In the genomic region with DNA sequence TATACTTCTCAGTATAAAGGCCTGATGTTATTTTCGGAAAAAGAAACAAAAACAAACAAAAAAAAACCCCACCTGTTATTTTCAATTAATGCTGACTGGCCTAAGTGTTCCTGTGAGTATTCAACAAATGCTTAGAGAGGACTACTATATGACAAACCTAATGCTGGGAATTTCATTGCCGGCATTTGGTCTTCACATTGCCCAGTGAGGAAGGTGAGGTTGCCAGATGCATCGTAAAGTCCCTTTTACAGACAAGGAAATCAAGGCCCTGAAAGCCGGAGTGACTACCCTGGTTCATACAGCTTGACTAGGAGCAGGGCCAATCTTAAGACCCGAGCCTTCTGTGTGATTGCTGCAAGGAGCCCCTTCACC, we compare ENCODE assay signal across 8 cellular contexts. TPM values are rescaled to one million over a fixed set of nuclear protein-coding genes. Genes with fewer than 3 reads are reported as not detected.
DNase-seq lines count a peak whose midpoint lies in the region; ATAC-seq, FAIRE-seq and TF ChIP-seq lines count a peak whose summit lies in the region.

No MANE protein-coding gene starts in this region.

- POLR2A ChIA-PET in activated CD8-positive, alpha-beta T cell treated with anti-CD3 and anti-CD28 coated beads, Interleukin-2, amount 10 ng/mL, durations not matched to agents 7 days and 5 days (lab: Charles Lee): interaction anchor here (1.4 to 4.9 kb wide), 4 partner anchors 11 to 29 kb away, joined by 7 to 68 read pairs (median 26); a partner anchor contains a TSS

- H3K9me3 ChIP-seq in heart left ventricle (no peaks in the 10 kb centered on the region), keratinocyte (ENCODE audit: control insufficient read depth, low read depth, low read length) (no peaks in the 10 kb centered on the region), suprapubic skin (no peaks in the 10 kb centered on the region)

- H3K4me3 ChIP-seq in heart left ventricle: peak overlapping the region; percentile 41 to 94 (median 74)
- H3K4me3 ChIP-seq in keratinocyte (ENCODE audit: control insufficient read depth in 2 of 3, extremely low read depth in 1 of 3, insufficient read depth in 2 of 3, low read depth in 1 of 3, low read length in 3 of 3): peak overlapping the region; percentile 63 to 83 (median 75)
- peak overlapping the region; percentile 59 for H3K4me3 ChIP-seq in suprapubic skin

- intact Hi-C loops in heart left ventricle (cut with DNase I): loop anchor here in 3 of 10 donors (2.0 kb wide), 1 partner anchor 27 kb away; a partner anchor contains a TSS
- intact Hi-C loops in left ventricle myocardium superior (cut with micrococcal nuclease): no loop called here

- DNase-seq in heart left ventricle (no peak), left ventricle myocardium superior (no peak), keratinocyte (ENCODE audit: low read depth, low spot score) (no peak), suprapubic skin (ENCODE audit: low spot score in 2 of 2) (no peak), hepatic stellate cell (ENCODE audit: low spot score) (no peak)
- DNase-seq in activated CD8-positive, alpha-beta T cell treated with anti-CD3 and anti-CD28 coated beads, Interleukin-2, amount 10 ng/mL, durations not matched to agents 7 days and 5 days: peak; percentile 41
- no peak for DNase-seq in NK-92 treated with Interleukin-12 subunit alpha and Interleukin-12 subunit beta, amount 100 ng/mL, for 24 hours (lab: John Stamatoyannopoulos, UW)
- DNase-seq in stimulated activated CD4-positive, alpha-beta T cell treated with anti-CD3 and anti-CD28 coated beads, Interleukin-4, amount 100 ng/mL, for 4 hours: no peak

- peaks cover 53% of the 10 kb centered on the region for H3K4me1 Mint-ChIP-seq in activated CD8-positive, alpha-beta T cell treated with anti-CD3 and anti-CD28 coated beads, Interleukin-2, amount 10 ng/mL, durations not matched to agents 7 days and 5 days (ENCODE audit: low read depth)

- H3K79me2 ChIP-seq in keratinocyte (ENCODE audit: control insufficient read depth, insufficient read depth, low read length): peaks cover 34% of the 10 kb centered on the region

- peak; percentile 56 for FAIRE-seq in keratinocyte (lab: Jason Lieb, UNC)

- H3K36me3 ChIP-seq in heart left ventricle (peaks cover 0 to 61% (median 52%) of the 10 kb centered on the region in 9 donors), keratinocyte (ENCODE audit: control insufficient read depth in 2 of 2, extremely low read depth in 1 of 2, insufficient read depth in 2 of 2, low read length in 2 of 2) (peaks cover 28 to 43% of the 10 kb centered on the region in 2 experiments), suprapubic skin (peaks cover 62% of the 10 kb centered on the region)

- H2AFZ ChIP-seq in keratinocyte (ENCODE audit: control insufficient read depth, low read length): no peak overlapping the region

- peaks cover 0 to 28% (median 21%) of the 10 kb centered on the region in 12 donors for H3K4me1 ChIP-seq in heart left ventricle
- peaks cover 8% of the 10 kb centered on the region for H3K4me1 ChIP-seq in keratinocyte (ENCODE audit: control insufficient read depth, extremely low read depth, insufficient read depth, low read length)
- H3K4me1 ChIP-seq in suprapubic skin: peaks cover 22% of the 10 kb centered on the region

- H4K20me1 ChIP-seq in keratinocyte (ENCODE audit: control insufficient read depth, extremely low read depth, insufficient read depth, low read length): no peaks in the 10 kb centered on the region

- H3K9ac ChIP-seq in keratinocyte (ENCODE audit: control insufficient read depth, extremely low read depth, insufficient read depth, low read length): peak overlapping the region; percentile 90

- TF ChIP-seq CTCF in heart left ventricle (IDR thresholded peaks at IDR 0.05) (no peak), keratinocyte (optimal IDR thresholded peaks at IDR 0.05 in 1 of 3, IDR thresholded peaks at IDR 0.05 in 1 of 3, conservative IDR thresholded peaks at IDR 0.05 in 1 of 3; ENCODE audit: extremely low read depth in 1 of 3, insufficient read depth in 2 of 3, low read length in 3 of 3) (no peak), suprapubic skin (IDR thresholded peaks at IDR 0.05) (no peak)

- dilution Hi-C loops in keratinocyte (cut with MboI; ENCODE audit: extremely low pct_ligation_motif_present, low sequenced_read_pairs): no loop called here

- no peaks in the 10 kb centered on the region for H3K27me3 Mint-ChIP-seq in activated CD8-positive, alpha-beta T cell treated with anti-CD3 and anti-CD28 coated beads, Interleukin-2, amount 10 ng/mL, durations not matched to agents 7 days and 5 days (ENCODE audit: low read depth)

- ATAC-seq in heart left ventricle (no peak), left ventricle myocardium superior (no peak)
- ATAC-seq in activated CD8-positive, alpha-beta T cell treated with anti-CD3 and anti-CD28 coated beads, Interleukin-2, amount 10 ng/mL, durations not matched to agents 7 days and 5 days: peak; percentile 17

- H3K27me3 ChIP-seq in heart left ventricle (no peaks in the 10 kb centered on the region), keratinocyte (ENCODE audit: control insufficient read depth, extremely low read depth, insufficient read depth, low read length) (no peaks in the 10 kb centered on the region), suprapubic skin (no peaks in the 10 kb centered on the region)

- H3K27ac Mint-ChIP-seq in activated CD8-positive, alpha-beta T cell treated with anti-CD3 and anti-CD28 coated beads, Interleukin-2, amount 10 ng/mL, durations not matched to agents 7 days and 5 days: peak overlapping the region; percentile 98

- peak overlapping the region; percentile 99 for H3K4me3 Mint-ChIP-seq in activated CD8-positive, alpha-beta T cell treated with anti-CD3 and anti-CD28 coated beads, Interleukin-2, amount 10 ng/mL, durations not matched to agents 7 days and 5 days

- H3K4me2 ChIP-seq in keratinocyte (ENCODE audit: control insufficient read depth, extremely low read depth, insufficient read depth, low read depth, low read length): peak overlapping the region; percentile 86

- H3K27ac ChIP-seq in heart left ventricle (peak overlapping the region in 10 of 12 donors; percentile 45 to 94 (median 84)), keratinocyte (ENCODE audit: control insufficient read depth, insufficient read depth, low read length) (peak overlapping the region; percentile 73), suprapubic skin (peak overlapping the region; percentile 62)

- no peak for TF ChIP-seq POLR2A in heart left ventricle (IDR thresholded peaks at IDR 0.05)
- no peak for TF ChIP-seq POLR2A in suprapubic skin (IDR thresholded peaks at IDR 0.05)

- H3K9me1 ChIP-seq in keratinocyte (ENCODE audit: control insufficient read depth, extremely low read depth, insufficient read depth, low read length): no peaks in the 10 kb centered on the region

- TF ChIP-seq EP300 in suprapubic skin (IDR thresholded peaks at IDR 0.05): no peak

- H3K36me3 Mint-ChIP-seq in activated CD8-positive, alpha-beta T cell treated with anti-CD3 and anti-CD28 coated beads, Interleukin-2, amount 10 ng/mL, durations not matched to agents 7 days and 5 days (ENCODE audit: low read depth): peaks cover 72% of the 10 kb centered on the region

- WGBS in heart left ventricle, 4 donors: 17 to 26% (median 22%) methylated on average over 5 of the region's 5 CpGs
- WGBS in suprapubic skin: 10% methylated on average over 5 of the region's 5 CpGs

- CTCF ChIA-PET in activated CD8-positive, alpha-beta T cell treated with anti-CD3 and anti-CD28 coated beads, Interleukin-2, amount 10 ng/mL, durations not matched to agents 7 days and 5 days (lab: Charles Lee): interaction anchor here (1.0 to 4.4 kb wide), 8 partner anchors 11 to 150 kb away, joined by 3 to 79 read pairs (median 4); a partner anchor contains a TSS

- no peaks in the 10 kb centered on the region for H3K9me3 Mint-ChIP-seq in activated CD8-positive, alpha-beta T cell treated with anti-CD3 and anti-CD28 coated beads, Interleukin-2, amount 10 ng/mL, durations not matched to agents 7 days and 5 days (ENCODE audit: insufficient read depth)

RNA-seq across cellular contexts. Expression of a gene that starts 0.6 kb away (rescaled TPM):
- total RNA-seq in heart left ventricle: 100 to 1,000 TPM in 1 of 9 donors, 10 to 100 TPM in 8; 74.8 to 117 (median 79.6) TPM
- 100 to 1,000 TPM; 135 to 230 TPM for polyA plus RNA-seq in heart left ventricle
- 96.1 TPM for total RNA-seq in left ventricle myocardium superior
- total RNA-seq in activated CD8-positive, alpha-beta T cell treated with anti-CD3 and anti-CD28 coated beads, Interleukin-2, amount 10 ng/mL, durations not matched to agents 7 days and 5 days: 10 to 100 TPM; 59.8 to 62.6 TPM
- 111 to 157 TPM (median 122 TPM) in 3 replicates for polyA plus RNA-seq in keratinocyte
- polyA plus RNA-seq in keratinocyte (2011; ENCODE audit: low read depth): 31.8 TPM
- polyA plus RNA-seq in keratinocyte (2011; cell fraction: cytosol; rRNA removed): 112 and 122 TPM in 2 replicates
- polyA plus RNA-seq in keratinocyte (2011; cell fraction: nucleus; rRNA removed): 91.7 and 94.5 TPM in 2 replicates
- polyA plus RNA-seq in keratinocyte (2012; ENCODE audit: low replicate concordance): 101 and 133 TPM in 2 replicates
- 39.4 to 55.6 TPM (median 50.9 TPM) in 3 replicates for polyA minus RNA-seq in keratinocyte
- polyA minus RNA-seq in keratinocyte (2011; cell fraction: cytosol; rRNA and poly(A)+ RNA removed): 43.4 TPM
- polyA minus RNA-seq in keratinocyte (2011; cell fraction: nucleus; rRNA and poly(A)+ RNA removed): 16.8 and 19.2 TPM in 2 replicates
- 10 to 100 TPM; 33.6 to 66.6 (median 55.0) TPM for total RNA-seq in suprapubic skin

RNA-seq across cellular contexts. Expression of a gene that starts 11.2 kb away (rescaled TPM):
- total RNA-seq in heart left ventricle (100 to 1,000 TPM; 137 to 224 (median 147) TPM), left ventricle myocardium superior (185 TPM), suprapubic skin (100 to 1,000 TPM; 178 to 250 (median 210) TPM)
- polyA plus RNA-seq in heart left ventricle (100 to 1,000 TPM in 1 of 2 donors, 10 to 100 TPM in 1; 87.7 to 240 TPM), keratinocyte (172 to 240 TPM (median 196 TPM) in 3 replicates)
- 100 to 1,000 TPM; 261 to 264 TPM for total RNA-seq in activated CD8-positive, alpha-beta T cell treated with anti-CD3 and anti-CD28 coated beads, Interleukin-2, amount 10 ng/mL, durations not matched to agents 7 days and 5 days
- 161 TPM for polyA plus RNA-seq in keratinocyte (2011; ENCODE audit: low read depth)
- polyA plus RNA-seq in keratinocyte (2011; cell fraction: cytosol; rRNA removed): 221 and 240 TPM in 2 replicates
- polyA plus RNA-seq in keratinocyte (2011; cell fraction: nucleus; rRNA removed): 107 and 111 TPM in 2 replicates
- polyA plus RNA-seq in keratinocyte (2012; ENCODE audit: low replicate concordance): 213 and 246 TPM in 2 replicates
- polyA minus RNA-seq in keratinocyte: 108 to 149 TPM (median 125 TPM) in 3 replicates
- 141 TPM for polyA minus RNA-seq in keratinocyte (2011; cell fraction: cytosol; rRNA and poly(A)+ RNA removed)
- polyA minus RNA-seq in keratinocyte (2011; cell fraction: nucleus; rRNA and poly(A)+ RNA removed): 32.3 and 52.1 TPM in 2 replicates

RNA-seq across cellular contexts. Expression of a gene that starts 11.7 kb away (rescaled TPM):
- total RNA-seq in heart left ventricle: 10 to 100 TPM in 8 of 9 donors, 1 to 10 TPM in 1; 8.4 to 17.9 (median 12.8) TPM
- polyA plus RNA-seq in heart left ventricle: 10 to 100 TPM in 1 of 2 donors, 1 to 10 TPM in 1; 5.1 to 17.6 TPM
- total RNA-seq in left ventricle myocardium superior: 12.0 TPM
- total RNA-seq in activated CD8-positive, alpha-beta T cell treated with anti-CD3 and anti-CD28 coated beads, Interleukin-2, amount 10 ng/mL, durations not matched to agents 7 days and 5 days: 10 to 100 TPM; 56.3 to 58.8 TPM
- 48.1 to 56.6 TPM (median 48.6 TPM) in 3 replicates for polyA plus RNA-seq in keratinocyte
- polyA plus RNA-seq in keratinocyte (2011; ENCODE audit: low read depth): 19.9 TPM
- 44.2 and 61.0 TPM in 2 replicates for polyA plus RNA-seq in keratinocyte (2011; cell fraction: cytosol; rRNA removed)
- 44.3 and 44.4 TPM in 2 replicates for polyA plus RNA-seq in keratinocyte (2011; cell fraction: nucleus; rRNA removed)
- 20.2 and 33.8 TPM in 2 replicates for polyA plus RNA-seq in keratinocyte (2012; ENCODE audit: low replicate concordance)
- 47.8 to 55.4 TPM (median 54.2 TPM) in 3 replicates for polyA minus RNA-seq in keratinocyte
- 25.9 TPM for polyA minus RNA-seq in keratinocyte (2011; cell fraction: cytosol; rRNA and poly(A)+ RNA removed)
- 18.7 and 32.7 TPM in 2 replicates for polyA minus RNA-seq in keratinocyte (2011; cell fraction: nucleus; rRNA and poly(A)+ RNA removed)
- 10 to 100 TPM; 33.8 to 59.6 (median 38.9) TPM for total RNA-seq in suprapubic skin

RNA-seq across cellular contexts. Expression of a gene that starts 12.0 kb away (rescaled TPM):
- total RNA-seq in heart left ventricle (10 to 100 TPM in 8 of 9 donors, 1 to 10 TPM in 1; 8.9 to 18.9 (median 15.0) TPM), left ventricle myocardium superior (14.7 TPM), suprapubic skin (10 to 100 TPM; 20.7 to 40.3 (median 34.2) TPM)
- polyA plus RNA-seq in heart left ventricle (10 to 100 TPM; 15.6 to 24.3 TPM), keratinocyte (6.0 to 10.7 TPM (median 6.3 TPM) in 3 replicates)
- 10 to 100 TPM; 30.0 to 34.0 TPM for total RNA-seq in activated CD8-positive, alpha-beta T cell treated with anti-CD3 and anti-CD28 coated beads, Interleukin-2, amount 10 ng/mL, durations not matched to agents 7 days and 5 days
- polyA plus RNA-seq in keratinocyte (2011; ENCODE audit: low read depth): 29.2 TPM
- polyA plus RNA-seq in keratinocyte (2011; cell fraction: cytosol; rRNA removed): 3.5 and 4.8 TPM in 2 replicates
- polyA plus RNA-seq in keratinocyte (2011; cell fraction: nucleus; rRNA removed): 18.7 and 19.7 TPM in 2 replicates
- polyA plus RNA-seq in keratinocyte (2012; ENCODE audit: low replicate concordance): 10.8 and 31.9 TPM in 2 replicates
- 4.8 to 11.0 TPM (median 7.8 TPM) in 3 replicates for polyA minus RNA-seq in keratinocyte
- polyA minus RNA-seq in keratinocyte (2011; cell fraction: cytosol; rRNA and poly(A)+ RNA removed): 8.4 TPM
- 7.8 and 10.3 TPM in 2 replicates for polyA minus RNA-seq in keratinocyte (2011; cell fraction: nucleus; rRNA and poly(A)+ RNA removed)

RNA-seq across cellular contexts. Expression of a gene that starts 27.0 kb away (rescaled TPM):
- total RNA-seq in heart left ventricle (10 to 100 TPM; 34.6 to 55.5 (median 39.0) TPM), left ventricle myocardium superior (41.3 TPM), suprapubic skin (10 to 100 TPM; 39.1 to 50.1 (median 43.3) TPM)
- polyA plus RNA-seq in heart left ventricle (10 to 100 TPM; 39.0 to 49.9 TPM), keratinocyte (29.9 to 70.7 TPM (median 40.4 TPM) in 3 replicates)
- 10 to 100 TPM; 71.9 to 75.5 TPM for total RNA-seq in activated CD8-positive, alpha-beta T cell treated with anti-CD3 and anti-CD28 coated beads, Interleukin-2, amount 10 ng/mL, durations not matched to agents 7 days and 5 days
- polyA plus RNA-seq in keratinocyte (2011; ENCODE audit: low read depth): 21.7 TPM
- polyA plus RNA-seq in keratinocyte (2011; cell fraction: cytosol; rRNA removed): 41.7 and 46.6 TPM in 2 replicates
- polyA plus RNA-seq in keratinocyte (2011; cell fraction: nucleus; rRNA removed): 54.2 and 58.5 TPM in 2 replicates
- polyA plus RNA-seq in keratinocyte (2012; ENCODE audit: low replicate concordance): 42.9 and 47.9 TPM in 2 replicates
- 60.5 to 95.5 TPM (median 69.6 TPM) in 3 replicates for polyA minus RNA-seq in keratinocyte
- polyA minus RNA-seq in keratinocyte (2011; cell fraction: cytosol; rRNA and poly(A)+ RNA removed): 48.7 TPM
- polyA minus RNA-seq in keratinocyte (2011; cell fraction: nucleus; rRNA and poly(A)+ RNA removed): 32.6 and 42.6 TPM in 2 replicates
